Comparison of ENCODE assay signal across 10 cellular contexts in genomic region chr19:19443902-19444693, GRCh38. TPM values are rescaled to one million over a fixed set of nuclear protein-coding genes. Genes with fewer than 3 reads are reported as not detected.
A peak's percentile ranks its signal among the peaks of the same experiment; 100 is the strongest.
DNase-seq lines count a peak whose midpoint lies in the region; ATAC-seq and TF ChIP-seq lines count a peak whose summit lies in the region.
"Had no signal": no experiment of that assay in that cellular context is flagged by ENCODE, and none has a peak within 500 bp of the region (broad histone marks: within the 10 kb centered on the region; RNA-seq: fewer than 3 reads in every experiment).

No MANE protein-coding gene starts in this region.

- no peak overlapping the region for H3K4me3 ChIP-seq in PC-9
- no peak overlapping the region for H3K4me3 ChIP-seq in colonic mucosa
- H3K4me3 ChIP-seq in spleen, result peak overlapping the region in 1 of 8 donors; percentile 34
- H3K4me3 ChIP-seq: vagina had no signal

- WGBS in spleen, 5 donors, result 66 to 76% (median 67%) methylated on average over 12 of the region's 12 CpGs

- H3K9ac ChIP-seq in colonic mucosa (ENCODE audit: low read depth in 2 of 2, low read length in 2 of 2), result no peak overlapping the region

- peaks cover 28% of the 10 kb centered on the region for H3K36me3 Mint-ChIP-seq in activated CD8-positive, alpha-beta memory T cell treated with anti-CD3 and anti-CD28 coated beads, Interleukin-2, amount 10 ng/mL, durations not matched to agents 7 days and 5 days

- H3F3A ChIP-seq in PC-9 (ENCODE audit: insufficient read depth, low read depth), result peaks cover 6% of the 10 kb centered on the region; the same call in 1 of the 2 replicates

- peaks cover 64% of the 10 kb centered on the region for H3K4me1 Mint-ChIP-seq in activated CD8-positive, alpha-beta memory T cell treated with anti-CD3 and anti-CD28 coated beads, Interleukin-2, amount 10 ng/mL, durations not matched to agents 7 days and 5 days

- H3K9me3 ChIP-seq in PC-9 (ENCODE audit: insufficient read depth, low read depth), result no peaks in the 10 kb centered on the region
- H3K9me3 ChIP-seq in colonic mucosa, result no peaks in the 10 kb centered on the region
- no peaks in the 10 kb centered on the region for H3K9me3 ChIP-seq in spleen
- H3K9me3 ChIP-seq: vagina had no signal

- H3K4me2 ChIP-seq in PC-9, result no peak overlapping the region

- peaks cover 3% of the 10 kb centered on the region for H3K9me3 Mint-ChIP-seq in activated CD8-positive, alpha-beta memory T cell treated with anti-CD3 and anti-CD28 coated beads, Interleukin-2, amount 10 ng/mL, durations not matched to agents 7 days and 5 days (ENCODE audit: low read depth)

- H3K4me3 Mint-ChIP-seq in activated CD8-positive, alpha-beta memory T cell treated with anti-CD3 and anti-CD28 coated beads, Interleukin-2, amount 10 ng/mL, durations not matched to agents 7 days and 5 days, result no peak overlapping the region

- no TSS peak for BruUV-seq in PC-9 (replicated peaks; lab: Mats Ljungman, UMichigan)

- H3K27me3 ChIP-seq in PC-9 (ENCODE audit: insufficient read depth, low read depth), result no peaks in the 10 kb centered on the region
- no peaks in the 10 kb centered on the region for H3K27me3 ChIP-seq in colonic mucosa
- no peaks in the 10 kb centered on the region for H3K27me3 ChIP-seq in spleen (replicated peaks in 1 of 7)
- H3K27me3 ChIP-seq: vagina had no signal

- TF ChIP-seq POLR2A in spleen (IDR thresholded peaks at IDR 0.05), result no peak

- no peak overlapping the region for H2AFZ ChIP-seq in PC-9

- H3K27ac ChIP-seq in PC-9 (peak overlapping the region; percentile 0; the same call in 1 of the 2 replicates), colonic mucosa (peak overlapping the region; percentile 42), spleen (peak overlapping the region; percentile 22 to 86 (median 70))

- intact Hi-C loops in PC-9 (cut with micrococcal nuclease; ENCODE audit: unreplicated experiment) (no loop called here), colonic mucosa (cut with DNase I) (no loop called here), spleen (cut with DNase I; ENCODE audit: low total_unique reads) (no loop called here)

- no peak for TF ChIP-seq CTCF in PC-9 (conservative IDR thresholded peaks at IDR 0.05)
- no peak for TF ChIP-seq CTCF in colonic mucosa (IDR thresholded peaks at IDR 0.05)
- no peak for TF ChIP-seq CTCF in spleen (IDR thresholded peaks at IDR 0.05 in 8 of 11, conservative IDR thresholded peaks at IDR 0.05 in 3 of 11)

- DNase-seq in activated CD8-positive, alpha-beta memory T cell treated with anti-CD3 and anti-CD28 coated beads, Interleukin-2, amount 10 ng/mL, durations not matched to agents 7 days and 5 days, result peak; percentile 57
- no peak for DNase-seq in activated CD8-positive, alpha-beta memory T cell treated with anti-CD3 and anti-CD28 coated beads for 24 hours
- DNase-seq in PC-9, result no peak
- DNase-seq in colonic mucosa, result no peak
- no peak for DNase-seq in spleen
- DNase-seq: NCI-H69 had no signal

- POLR2A ChIA-PET in PC-9 (lab: Charles Lee; ENCODE audit: unreplicated experiment), result no interaction called here

- peak overlapping the region; percentile 86 for H3K27ac Mint-ChIP-seq in activated CD8-positive, alpha-beta memory T cell treated with anti-CD3 and anti-CD28 coated beads, Interleukin-2, amount 10 ng/mL, durations not matched to agents 7 days and 5 days

- H3K4me1 ChIP-seq in PC-9 (replicated peaks; ENCODE audit: insufficient read depth) (peaks cover 16% of the 10 kb centered on the region), colonic mucosa (peaks cover 10% of the 10 kb centered on the region), spleen (peaks cover 44 to 96% (median 65%) of the 10 kb centered on the region in 6 donors)

- H3K79me2 ChIP-seq in PC-9 (ENCODE audit: low read depth), result peaks cover 81% of the 10 kb centered on the region

- ATAC-seq in activated CD8-positive, alpha-beta memory T cell treated with anti-CD3 and anti-CD28 coated beads, Interleukin-2, amount 10 ng/mL, durations not matched to agents 7 days and 5 days, result no peak
- ATAC-seq in HG02763 (IDR thresholded peaks at IDR 0.05; ENCODE audit: unreplicated experiment), result no peak
- no peak for ATAC-seq in GM21576 (IDR thresholded peaks at IDR 0.05; ENCODE audit: unreplicated experiment)
- no peak for ATAC-seq in HG03159 (IDR thresholded peaks at IDR 0.05; ENCODE audit: unreplicated experiment)

- H4K20me1 ChIP-seq in PC-9 (ENCODE audit: insufficient read depth), result peaks cover 88% of the 10 kb centered on the region

- CTCF ChIA-PET in activated CD8-positive, alpha-beta memory T cell treated with anti-CD3 and anti-CD28 coated beads, Interleukin-2, amount 10 ng/mL, durations not matched to agents 7 days and 5 days (lab: Charles Lee), result interaction anchor here (0.7 to 5.9 kb wide), 5 partner anchors 14 to 46 kb away, joined by 3 to 36 read pairs (median 4); partner anchors contain the start of gene GATAD2A
- CTCF ChIA-PET in PC-9 (lab: Charles Lee), result no interaction called here

- H3K9me2 ChIP-seq in PC-9 (ENCODE audit: insufficient read depth), result no peaks in the 10 kb centered on the region

- H3K36me3 ChIP-seq in PC-9 (ENCODE audit: low read depth) (no peaks in the 10 kb centered on the region), colonic mucosa (no peaks in the 10 kb centered on the region), spleen (peaks cover 0 to 5% (median under 1%) of the 10 kb centered on the region in 6 donors)
- H3K36me3 ChIP-seq: vagina had no signal

- no peaks in the 10 kb centered on the region for H3K27me3 Mint-ChIP-seq in activated CD8-positive, alpha-beta memory T cell treated with anti-CD3 and anti-CD28 coated beads, Interleukin-2, amount 10 ng/mL, durations not matched to agents 7 days and 5 days

RNA-seq across cellular contexts. Expression of gene GATAD2A, which starts 38.6 kb away (rescaled TPM):
- total RNA-seq in activated CD8-positive, alpha-beta memory T cell treated with anti-CD3 and anti-CD28 coated beads, Interleukin-2, amount 10 ng/mL, durations not matched to agents 7 days and 5 days, result 100 to 1,000 TPM; 159 to 161 TPM
- 97.8 and 129 TPM in 2 replicates for total RNA-seq in PC-9 (2021)
- 100 to 1,000 TPM; 102 to 145 TPM for total RNA-seq in colonic mucosa
- 100 to 1,000 TPM in 3 of 7 donors, 10 to 100 TPM in 4; 54.0 to 122 (median 94.2) TPM for total RNA-seq in spleen
- 10 to 100 TPM; 11.6 to 25.5 (median 12.6) TPM for polyA plus RNA-seq in spleen

Comparison
In these comparisons a context has a peak if more than half of its experiments do, and no peak if none do; other contexts are left out.
1. H3K27ac ChIP-seq: peak in every context shown above with its lines; median percentile 70 in spleen; 42 in colonic mucosa; 0 in PC-9.